Comparison of ENCODE assay signal across 8 cellular contexts in genomic region chr6:25070547-25071366, GRCh38.
DNase-seq lines count a peak whose midpoint lies in the region; ATAC-seq and TF ChIP-seq lines count a peak whose summit lies in the region.

No MANE protein-coding gene starts in this region.

- no peak overlapping the region for H3K4me3 ChIP-seq in body of pancreas

- WGBS in body of pancreas, 2 donors = 36 to 42% methylated on average over 13 of the region's 13 CpGs

- DNase-seq in 8988T (peak; percentile 42), NCI-H2171 (lab: John Stamatoyannopoulos, UW) (peak; percentile 69), UCSD-AML1 (lab: John Stamatoyannopoulos, UW; ENCODE audit: unreplicated experiment) (peak; percentile 76), body of pancreas (peak; percentile 83 to 89 (median 86)), iPS-NIHi7 (ENCODE audit: extremely low spot score) (peak; percentile 78)
- DNase-seq in stimulated activated CD4-positive, alpha-beta T cell treated with anti-CD3 and anti-CD28 coated beads, Interleukin-15, amount 100 ng/mL, for 24 hours = peak; percentile 81

- no peak for TF ChIP-seq POLR2A in body of pancreas (IDR thresholded peaks at IDR 0.05)

- no peaks in the 10 kb centered on the region for H3K4me1 ChIP-seq in body of pancreas

- no peak overlapping the region for H3K27ac ChIP-seq in body of pancreas

- no peaks in the 10 kb centered on the region for H3K36me3 ChIP-seq in body of pancreas (replicated peaks in 1 of 2; ENCODE audit: insufficient read depth in 1 of 2, low read depth in 2 of 2)

- no peaks in the 10 kb centered on the region for H3K9me3 ChIP-seq in body of pancreas

- peak; percentile 83 to 93 (median 90) for TF ChIP-seq CTCF in body of pancreas (IDR thresholded peaks at IDR 0.05)

- intact Hi-C loops in body of pancreas (cut with DNase I) = no loop called here

- H3K27me3 ChIP-seq in body of pancreas = no peaks in the 10 kb centered on the region

- ATAC-seq in GM18502 (IDR thresholded peaks at IDR 0.05; ENCODE audit: poor library complexity, unreplicated experiment) = peak; percentile 85
- ATAC-seq in HG03066 (IDR thresholded peaks at IDR 0.05; ENCODE audit: low read depth, unreplicated experiment) = peak; percentile 89
- ATAC-seq in body of pancreas = peak; percentile 89
